In genomic region chr2:110335415-110336049, GRCh38 we compare ENCODE assay signal across 5 cellular contexts.
DNase-seq lines count a peak whose midpoint lies in the region; ATAC-seq, FAIRE-seq and TF ChIP-seq lines count a peak whose summit lies in the region.
"Not testable (repeated sequence)": the region's sequence is repeated elsewhere in the genome, so short reads cannot be mapped to it uniquely, and the experiment has no call there.

No MANE protein-coding gene starts in this region.

- H3K9me3 ChIP-seq in right cardiac atrium (ENCODE audit: control insufficient read depth, low read length); mucosa of descending colon; sigmoid colon: not testable (repeated sequence)

- not testable (repeated sequence) for H3K36me3 ChIP-seq in bronchial epithelial cell (ENCODE audit: control insufficient read depth, insufficient read depth, low read length); mucosa of descending colon (ENCODE audit: low read depth); sigmoid colon

- not testable (repeated sequence) for H3K27me3 Mint-ChIP-seq in type B pancreatic cell

- not testable (repeated sequence) for H3K9me3 Mint-ChIP-seq in type B pancreatic cell

- intact Hi-C loops in right cardiac atrium (cut with DNase I); mucosa of descending colon (cut with DNase I, micrococcal nuclease); sigmoid colon (cut with DNase I): not testable (repeated sequence)

- H3K4me3 Mint-ChIP-seq in type B pancreatic cell: not testable (repeated sequence)

- ATAC-seq in right cardiac atrium, mucosa of descending colon: not testable (repeated sequence)

- not testable (repeated sequence) for TF ChIP-seq CTCF in bronchial epithelial cell (IDR thresholded peaks at IDR 0.05; ENCODE audit: insufficient read depth, low read length, severe bottlenecking); mucosa of descending colon (IDR thresholded peaks at IDR 0.05); sigmoid colon (IDR thresholded peaks at IDR 0.05); type B pancreatic cell (conservative IDR thresholded peaks at IDR 0.05)

- not testable (repeated sequence) for H3K4me3 ChIP-seq in bronchial epithelial cell (ENCODE audit: low read depth, low read length); right cardiac atrium (ENCODE audit: low read length); mucosa of descending colon; sigmoid colon

- H3K27ac Mint-ChIP-seq in type B pancreatic cell: not testable (repeated sequence)

- not testable (repeated sequence) for H3K4me1 ChIP-seq in right cardiac atrium (ENCODE audit: control insufficient read depth, insufficient read depth, low read length); mucosa of descending colon (ENCODE audit: low read depth); sigmoid colon

- not testable (repeated sequence) for H3K4me1 Mint-ChIP-seq in type B pancreatic cell (ENCODE audit: unreplicated experiment)

- not testable (repeated sequence) for H3K27ac ChIP-seq in right cardiac atrium (ENCODE audit: low read length); sigmoid colon

- H3K27me3 ChIP-seq in bronchial epithelial cell (ENCODE audit: control insufficient read depth, insufficient read depth, low read length); right cardiac atrium (ENCODE audit: control insufficient read depth, insufficient read depth); sigmoid colon: not testable (repeated sequence)

- not testable (repeated sequence) for TF ChIP-seq POLR2A in sigmoid colon (IDR thresholded peaks at IDR 0.05)

- not testable (repeated sequence) for TF ChIP-seq EP300 in sigmoid colon (IDR thresholded peaks at IDR 0.05)

- 90% methylated on average over 2 of the region's 10 CpGs for WGBS in right cardiac atrium
- 81 to 89% methylated on average over 2 of the region's 10 CpGs for WGBS in sigmoid colon, 2 donors

- H3K36me3 Mint-ChIP-seq in type B pancreatic cell: not testable (repeated sequence)

- FAIRE-seq in bronchial epithelial cell (lab: Jason Lieb, UNC): peak; percentile 94

- not testable (repeated sequence) for DNase-seq in bronchial epithelial cell (ENCODE audit: low read depth)
- DNase-seq in right cardiac atrium: peak in 2 of 3 donors; percentile 21 to 31
- DNase-seq in mucosa of descending colon: peak in 2 of 3 donors; percentile 1 to 18
- peak; percentile 19 for DNase-seq in sigmoid colon
- peak; percentile 59 for DNase-seq in type B pancreatic cell (ENCODE audit: extremely low spot score, unreplicated experiment)
